In the genomic region with DNA sequence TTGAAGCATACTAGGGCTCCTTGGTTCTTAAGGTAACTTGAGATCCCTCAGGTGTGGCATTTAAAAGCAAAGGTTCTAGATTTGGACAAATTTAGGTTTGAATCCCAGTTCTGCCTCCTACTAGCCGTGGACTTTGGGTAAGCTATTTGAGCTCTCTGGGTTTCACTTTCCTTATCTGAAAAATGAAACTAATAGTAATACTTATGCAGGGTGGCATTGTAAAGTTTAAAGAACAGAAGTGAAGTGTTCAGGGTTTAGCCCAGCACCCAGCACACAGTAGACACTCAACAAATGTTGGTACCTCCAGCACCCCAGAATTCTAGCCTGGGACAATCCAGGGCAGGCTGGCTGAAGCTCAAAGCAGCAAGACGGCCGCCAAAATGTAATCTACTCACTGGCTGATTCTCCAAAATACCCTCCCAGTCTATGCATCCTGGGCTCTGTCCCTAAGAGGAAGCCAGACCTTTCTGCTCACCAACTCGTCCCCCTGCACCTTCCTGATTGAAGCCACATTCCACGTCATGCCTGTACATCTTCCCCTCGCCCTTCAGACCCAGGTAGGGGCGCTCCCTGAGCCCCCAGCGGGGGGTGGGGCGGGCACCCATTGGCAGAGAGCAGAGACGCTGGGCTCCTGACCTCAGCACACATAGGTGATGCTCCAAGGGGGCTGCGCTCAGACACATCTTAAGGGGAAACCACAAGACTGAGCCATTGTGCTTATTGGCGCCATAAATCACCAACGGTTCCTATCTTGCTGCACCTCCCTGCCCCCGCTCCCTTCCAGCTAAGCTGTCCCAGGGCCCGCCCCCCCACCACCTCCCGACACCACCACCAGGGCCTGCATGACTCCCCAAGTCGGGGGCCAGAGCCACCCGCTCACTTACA, we compare ENCODE assay signal across 9 cellular contexts.
A peak's percentile ranks its signal among the peaks of the same experiment; 100 is the strongest.
DNase-seq lines count a peak whose midpoint lies in the region; ATAC-seq, FAIRE-seq and TF ChIP-seq lines count a peak whose summit lies in the region.
"Had no signal": no experiment of that assay in that cellular context is flagged by ENCODE, and none has a peak within 500 bp of the region (broad histone marks: within the 10 kb centered on the region; RNA-seq: fewer than 3 reads in every experiment).

No MANE protein-coding gene starts in this region.

- H3K4me2 ChIP-seq in trophoblast cell (ENCODE audit: low read length), result no peak overlapping the region

- no peak overlapping the region for H3K18ac ChIP-seq in trophoblast cell (ENCODE audit: low read length)

- intact Hi-C loops in activated CD4-positive, alpha-beta memory T cell treated with anti-CD3 and anti-CD28 coated beads for 36 hours (cut with micrococcal nuclease), result no loop called here

- H2BK5ac ChIP-seq in trophoblast cell (ENCODE audit: low read depth, low read length, poor library complexity), result no peak overlapping the region

- no peak for TF ChIP-seq CTCF in glutamatergic neuron (IDR thresholded peaks at IDR 0.05; ENCODE audit: partially characterized antibody, unreplicated experiment)
- TF ChIP-seq CTCF in foreskin fibroblast (IDR thresholded peaks at IDR 0.05; ENCODE audit: low read depth, low read length), result no peak

- ATAC-seq in HG02981 (IDR thresholded peaks at IDR 0.05; ENCODE audit: unreplicated experiment), result peak; percentile 78

- peaks cover 9% of the 10 kb centered on the region for H3K79me1 ChIP-seq in trophoblast cell (ENCODE audit: low read length)

- H3K4me1 ChIP-seq in trophoblast cell (ENCODE audit: control insufficient read depth in 1 of 2, insufficient read depth in 2 of 2, low read length in 2 of 2), result peaks cover 9% of the 10 kb centered on the region in 2 experiments

- H3K4ac ChIP-seq in trophoblast cell (ENCODE audit: low read depth, low read length), result no peak overlapping the region

- no peak overlapping the region for H2AK5ac ChIP-seq in trophoblast cell (ENCODE audit: low read length)

- peak overlapping the region; percentile 71 for H3K27ac Mint-ChIP-seq in activated CD4-positive, alpha-beta memory T cell treated with anti-CD3 and anti-CD28 coated beads for 36 hours
- no peak overlapping the region for H3K27ac Mint-ChIP-seq in glutamatergic neuron (ENCODE audit: unreplicated experiment)

- no peaks in the 10 kb centered on the region for H3K9me3 Mint-ChIP-seq in activated CD4-positive, alpha-beta memory T cell treated with anti-CD3 and anti-CD28 coated beads for 36 hours
- no peaks in the 10 kb centered on the region for H3K9me3 Mint-ChIP-seq in glutamatergic neuron (ENCODE audit: unreplicated experiment)

- H2AFZ ChIP-seq in trophoblast cell (ENCODE audit: insufficient read depth, low read length, poor library complexity), result no peak overlapping the region

- H3K27ac ChIP-seq in trophoblast cell (ENCODE audit: low read depth, low read length), result no peak overlapping the region

- TF ChIP-seq POLR2A in GM18951 (IDR thresholded peaks at IDR 0.05; ENCODE audit: extremely low read depth, insufficient read depth, insufficient read length), result peak; percentile 32

- peak overlapping the region; percentile 40 for H2BK12ac ChIP-seq in trophoblast cell (ENCODE audit: low read length)

- no CpG with 5 or more reads among the region's 18 CpGs for WGBS in trophoblast cell (ENCODE audit: extremely low coverage, insufficient coverage, insufficient read length)

- in situ Hi-C loops in GM18951 (cut with MboI; ENCODE audit: low sequenced_read_pairs, unreplicated experiment), result no loop called here

- H3K79me2 ChIP-seq in trophoblast cell (ENCODE audit: control insufficient read depth, insufficient read depth, low read length, poor library complexity), result no peaks in the 10 kb centered on the region

- DNase-seq in activated CD4-positive, alpha-beta memory T cell treated with anti-CD3 and anti-CD28 coated beads for 36 hours, result peak; percentile 30
- DNase-seq in trophoblast cell, result no peak
- no peak for DNase-seq in glutamatergic neuron
- DNase-seq in RKO (ENCODE audit: low spot score), result no peak
- no peak for DNase-seq in foreskin fibroblast
- no peak for DNase-seq in HTR-8/SVneo (ENCODE audit: insufficient read length, low spot score)
- DNase-seq: NCI-H146 had no signal

- CTCF ChIA-PET in activated CD4-positive, alpha-beta memory T cell treated with anti-CD3 and anti-CD28 coated beads for 36 hours (lab: Charles Lee), result no interaction called here

- H3K27me3 ChIP-seq in trophoblast cell (ENCODE audit: insufficient read depth, low read length), result no peaks in the 10 kb centered on the region

- no peak for FAIRE-seq in HTR-8/SVneo (lab: Jason Lieb, UNC)

- no peaks in the 10 kb centered on the region for H3K36me3 ChIP-seq in trophoblast cell (ENCODE audit: control insufficient read depth in 1 of 2, insufficient read depth in 2 of 2, low read length in 2 of 2)

- H3K9me3 ChIP-seq in trophoblast cell (ENCODE audit: insufficient read depth, low read depth, low read length), result no peaks in the 10 kb centered on the region

- no peaks in the 10 kb centered on the region for H3K36me3 Mint-ChIP-seq in activated CD4-positive, alpha-beta memory T cell treated with anti-CD3 and anti-CD28 coated beads for 36 hours
- H3K36me3 Mint-ChIP-seq in glutamatergic neuron (ENCODE audit: unreplicated experiment), result no peaks in the 10 kb centered on the region

- POLR2A ChIA-PET in activated CD4-positive, alpha-beta memory T cell treated with anti-CD3 and anti-CD28 coated beads for 36 hours (lab: Charles Lee), result interaction anchor here (1.0 kb wide), 1 partner anchor 53 kb away, joined by 4 read pairs; no protein-coding TSS in a partner anchor

- H3K4me3 ChIP-seq in trophoblast cell (ENCODE audit: low read depth, low read length), result no peak overlapping the region
- no peak overlapping the region for H3K4me3 ChIP-seq in foreskin fibroblast (ENCODE audit: low read depth in 1 of 2, low read length in 2 of 2)

- H3K27me3 Mint-ChIP-seq in activated CD4-positive, alpha-beta memory T cell treated with anti-CD3 and anti-CD28 coated beads for 36 hours, result no peaks in the 10 kb centered on the region
- H3K27me3 Mint-ChIP-seq in glutamatergic neuron (ENCODE audit: unreplicated experiment), result no peaks in the 10 kb centered on the region

- H3K23ac ChIP-seq in trophoblast cell (ENCODE audit: low read length), result no peak overlapping the region

- H4K91ac ChIP-seq in trophoblast cell (ENCODE audit: low read depth, low read length), result no peak overlapping the region

- no peak overlapping the region for H4K12ac ChIP-seq in trophoblast cell (ENCODE audit: low read depth, low read length)

- H3K14ac ChIP-seq in trophoblast cell (ENCODE audit: low read length), result no peak overlapping the region

- no peak overlapping the region for H3K9ac ChIP-seq in trophoblast cell (ENCODE audit: low read length)

- peak overlapping the region; percentile 41 for H3K4me3 Mint-ChIP-seq in activated CD4-positive, alpha-beta memory T cell treated with anti-CD3 and anti-CD28 coated beads for 36 hours
- no peak overlapping the region for H3K4me3 Mint-ChIP-seq in glutamatergic neuron (ENCODE audit: unreplicated experiment)

- peaks cover 6% of the 10 kb centered on the region for H3K4me1 Mint-ChIP-seq in activated CD4-positive, alpha-beta memory T cell treated with anti-CD3 and anti-CD28 coated beads for 36 hours (ENCODE audit: low read depth)
- peaks cover 2% of the 10 kb centered on the region for H3K4me1 Mint-ChIP-seq in glutamatergic neuron (ENCODE audit: low read depth, unreplicated experiment)

- H2BK120ac ChIP-seq in trophoblast cell (ENCODE audit: insufficient read depth, low read length, poor library complexity), result no peak overlapping the region

- no peak overlapping the region for H4K8ac ChIP-seq in trophoblast cell (ENCODE audit: low read depth, low read length)
